In the genomic region with DNA sequence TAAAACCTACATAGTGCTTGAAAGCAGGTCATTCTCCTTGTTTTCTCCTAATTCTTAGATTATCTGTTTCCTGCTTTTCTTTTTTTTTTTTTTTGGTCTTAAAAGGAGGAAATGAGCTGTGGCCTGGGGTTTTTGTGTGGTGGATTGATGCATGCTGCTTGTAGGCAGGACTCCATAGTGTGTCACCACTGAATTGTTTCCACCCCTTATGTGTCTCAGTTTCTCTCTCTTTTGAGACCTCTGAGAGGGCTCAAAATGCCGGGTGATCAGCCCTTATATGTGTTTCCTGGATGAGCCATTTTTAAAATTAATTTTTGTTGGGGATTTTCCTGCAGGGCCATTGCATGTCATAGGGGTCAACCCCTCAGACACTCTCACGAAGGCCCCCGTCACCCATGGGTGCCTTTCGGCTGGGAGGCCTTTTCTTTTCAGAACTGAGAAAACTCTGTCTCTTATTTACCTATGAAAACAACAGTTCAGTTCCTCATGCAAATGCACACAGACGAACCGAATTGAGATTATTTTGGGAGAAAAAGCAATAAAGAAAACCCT, we compare ENCODE assay signal across 8 cellular contexts. TPM values are rescaled to one million over a fixed set of nuclear protein-coding genes. Genes with fewer than 3 reads are reported as not detected.
DNase-seq lines count a peak whose midpoint lies in the region; ATAC-seq and FAIRE-seq lines count a peak whose summit lies in the region.

No MANE protein-coding gene starts in this region.

- no peak overlapping the region for H3K27ac Mint-ChIP-seq in activated naive CD4-positive, alpha-beta T cell treated with anti-CD3 and anti-CD28 coated beads for 36 hours
- peak overlapping the region; percentile 55 for H3K27ac Mint-ChIP-seq in stimulated activated naive CD8-positive, alpha-beta T cell treated with anti-CD3 and anti-CD28 coated beads, Interleukin-15, Interleukin-2, amounts not matched to agents 100 ng/mL and 50 ng/mL, for 24 hours

- peak; percentile 9 for DNase-seq in activated naive CD4-positive, alpha-beta T cell treated with anti-CD3 and anti-CD28 coated beads for 36 hours
- no peak for DNase-seq in activated naive CD4-positive, alpha-beta T cell (lab: John Stamatoyannopoulos, UW)
- DNase-seq in NOMO-1 treated with DMSO at 0.1 percent for 48 hours (lab: John Stamatoyannopoulos, UW; ENCODE audit: unreplicated experiment) (peak; percentile 70), SKM-1 treated with dmso at 0.1 percent for 144 hours (lab: John Stamatoyannopoulos, UW; ENCODE audit: unreplicated experiment) (no peak), NCI-H2107 (lab: John Stamatoyannopoulos, UW) (no peak), RCC 7860 (ENCODE audit: low spot score) (no peak)

- peaks cover 3% of the 10 kb centered on the region for H3K9me3 Mint-ChIP-seq in activated naive CD4-positive, alpha-beta T cell treated with anti-CD3 and anti-CD28 coated beads for 36 hours
- peaks cover 8% of the 10 kb centered on the region for H3K9me3 Mint-ChIP-seq in stimulated activated naive CD8-positive, alpha-beta T cell treated with anti-CD3 and anti-CD28 coated beads, Interleukin-15, Interleukin-2, amounts not matched to agents 100 ng/mL and 50 ng/mL, for 24 hours

- intact Hi-C loops in activated naive CD4-positive, alpha-beta T cell treated with anti-CD3 and anti-CD28 coated beads for 36 hours (cut with micrococcal nuclease) = no loop called here

- CTCF ChIA-PET in activated naive CD4-positive, alpha-beta T cell treated with anti-CD3 and anti-CD28 coated beads for 36 hours (lab: Charles Lee) = no interaction called here

- peak; percentile 97 for ATAC-seq in HG02870 (IDR thresholded peaks at IDR 0.05; ENCODE audit: unreplicated experiment)

- peaks cover 3% of the 10 kb centered on the region for H3K27me3 Mint-ChIP-seq in activated naive CD4-positive, alpha-beta T cell treated with anti-CD3 and anti-CD28 coated beads for 36 hours (ENCODE audit: low read depth)
- H3K27me3 Mint-ChIP-seq in stimulated activated naive CD8-positive, alpha-beta T cell treated with anti-CD3 and anti-CD28 coated beads, Interleukin-15, Interleukin-2, amounts not matched to agents 100 ng/mL and 50 ng/mL, for 24 hours = no peaks in the 10 kb centered on the region

- H3K4me3 Mint-ChIP-seq in activated naive CD4-positive, alpha-beta T cell treated with anti-CD3 and anti-CD28 coated beads for 36 hours = no peak overlapping the region
- H3K4me3 Mint-ChIP-seq in stimulated activated naive CD8-positive, alpha-beta T cell treated with anti-CD3 and anti-CD28 coated beads, Interleukin-15, Interleukin-2, amounts not matched to agents 100 ng/mL and 50 ng/mL, for 24 hours = no peak overlapping the region

- no peaks in the 10 kb centered on the region for H3K36me3 Mint-ChIP-seq in activated naive CD4-positive, alpha-beta T cell treated with anti-CD3 and anti-CD28 coated beads for 36 hours (ENCODE audit: low read depth)
- no peaks in the 10 kb centered on the region for H3K36me3 Mint-ChIP-seq in stimulated activated naive CD8-positive, alpha-beta T cell treated with anti-CD3 and anti-CD28 coated beads, Interleukin-15, Interleukin-2, amounts not matched to agents 100 ng/mL and 50 ng/mL, for 24 hours (ENCODE audit: low read depth)

- no peak for FAIRE-seq in RCC 7860 (lab: Jason Lieb, UNC)

- no peaks in the 10 kb centered on the region for H3K4me1 Mint-ChIP-seq in activated naive CD4-positive, alpha-beta T cell treated with anti-CD3 and anti-CD28 coated beads for 36 hours (ENCODE audit: low read depth)
- H3K4me1 Mint-ChIP-seq in stimulated activated naive CD8-positive, alpha-beta T cell treated with anti-CD3 and anti-CD28 coated beads, Interleukin-15, Interleukin-2, amounts not matched to agents 100 ng/mL and 50 ng/mL, for 24 hours (ENCODE audit: low read depth) = peaks cover 13% of the 10 kb centered on the region

RNA-seq across cellular contexts. Expression of a gene that starts 32.0 kb away (rescaled TPM):
- total RNA-seq in activated naive CD4-positive, alpha-beta T cell treated with anti-CD3 and anti-CD28 coated beads for 36 hours = not detected

Comparison
In these comparisons a context has a peak if more than half of its experiments do, and no peak if none do; other contexts are left out.
1. DNase-seq: peak in activated naive CD4-positive, alpha-beta T cell treated with anti-CD3 and anti-CD28 coated beads for 36 hours (single experiment) and NOMO-1 treated with DMSO at 0.1 percent for 48 hours (single experiment); none in activated naive CD4-positive, alpha-beta T cell (0 of 4), SKM-1 treated with dmso at 0.1 percent for 144 hours (single experiment), NCI-H2107 (single experiment) and RCC 7860 (single experiment).